17 cellular contexts compared by ENCODE assay signal in the genomic region with DNA sequence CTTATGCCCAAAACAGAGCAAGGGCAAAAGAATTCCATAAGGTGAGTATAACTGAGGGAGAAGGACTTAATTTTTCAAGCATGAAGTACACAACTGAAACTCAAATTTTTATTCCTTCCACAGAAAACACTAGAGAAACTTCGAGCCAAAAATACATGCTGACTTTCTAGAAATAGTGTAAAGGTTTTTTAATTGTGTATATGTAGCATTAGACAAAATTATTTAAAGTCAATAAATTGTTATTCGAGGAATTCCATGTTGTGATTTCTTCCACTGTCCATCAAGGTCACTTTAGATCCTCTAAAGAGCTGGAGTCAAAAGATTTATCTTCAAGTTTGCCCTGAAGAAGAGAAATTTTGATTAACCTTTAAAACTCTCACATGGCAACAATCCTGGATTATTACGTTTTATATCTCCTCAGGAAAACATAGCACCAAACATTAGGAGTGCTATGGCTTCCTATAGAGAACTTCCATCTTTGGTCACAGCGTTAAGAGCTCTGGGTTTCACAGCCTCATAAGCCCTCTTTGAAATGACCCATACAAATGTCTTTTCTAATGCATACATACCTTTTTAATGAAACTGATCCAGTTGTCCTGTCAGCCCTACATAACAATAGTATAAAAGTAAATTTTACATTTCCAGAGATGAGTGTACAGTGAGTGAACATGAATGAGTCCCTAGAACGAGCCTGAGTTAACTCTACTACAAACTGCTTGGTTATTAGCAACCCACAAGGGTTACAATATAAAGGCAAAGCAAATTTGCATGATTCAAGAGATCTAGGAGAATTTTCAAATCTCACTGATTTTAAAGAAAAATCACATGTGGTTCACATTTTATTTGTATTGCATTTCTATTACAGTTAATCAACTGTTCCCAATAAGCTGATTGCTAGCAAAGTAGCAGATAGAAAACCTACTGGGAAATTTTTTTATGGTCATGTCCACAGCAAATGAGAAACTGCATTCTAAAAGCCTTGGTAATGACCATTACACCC. TPM values are rescaled to one million over a fixed set of nuclear protein-coding genes. Genes with fewer than 3 reads are reported as not detected.
DNase-seq lines count a peak whose midpoint lies in the region; ATAC-seq and TF ChIP-seq lines count a peak whose summit lies in the region.
"Had no signal": no experiment of that assay in that cellular context is flagged by ENCODE, and none has a peak within 500 bp of the region (broad histone marks: within the 10 kb centered on the region; RNA-seq: fewer than 3 reads in every experiment).

No MANE protein-coding gene starts in this region.

- peaks cover 7% of the 10 kb centered on the region; the same call in 1 of the 2 replicates for H4K20me1 ChIP-seq in KMS-11 (ENCODE audit: insufficient read depth)

- no peaks in the 10 kb centered on the region for H3K27me3 Mint-ChIP-seq in activated naive CD4-positive, alpha-beta T cell treated with anti-CD3 and anti-CD28 coated beads for 36 hours (ENCODE audit: low read depth)
- no peaks in the 10 kb centered on the region for H3K27me3 Mint-ChIP-seq in activated naive CD8-positive, alpha-beta T cell
- H3K27me3 Mint-ChIP-seq: naive B cell had no signal

- H3K79me2 ChIP-seq in KMS-11 (ENCODE audit: insufficient read depth, low read depth), result peaks cover 22% of the 10 kb centered on the region; the same call in 1 of the 2 replicates

- intact Hi-C loops in activated naive CD4-positive, alpha-beta T cell treated with anti-CD3 and anti-CD28 coated beads for 36 hours (cut with micrococcal nuclease), result loop anchor here (1.0 kb wide), 1 partner anchor 8 kb away; no protein-coding TSS in a partner anchor

- H3K4me3 ChIP-seq in KMS-11 (IDR thresholded peaks at IDR 0.05; ENCODE audit: insufficient read depth, low read depth, low read length), result no peak overlapping the region
- H3K4me3 ChIP-seq: prostate gland, vagina had no signal

- peaks cover 29% of the 10 kb centered on the region for H3K4me1 ChIP-seq in KMS-11 (ENCODE audit: low read depth, poor library complexity, severe bottlenecking)
- H3K4me1 ChIP-seq: prostate gland had no signal

- no peak for TF ChIP-seq CTCF in KMS-11 (conservative IDR thresholded peaks at IDR 0.05; ENCODE audit: low read depth, low read length)

- CTCF ChIA-PET in activated naive CD4-positive, alpha-beta T cell treated with anti-CD3 and anti-CD28 coated beads for 36 hours (lab: Charles Lee), result no interaction called here

- H3K27ac Mint-ChIP-seq in activated naive CD4-positive, alpha-beta T cell treated with anti-CD3 and anti-CD28 coated beads for 36 hours, result peak overlapping the region; percentile 62
- peak overlapping the region; percentile 34 for H3K27ac Mint-ChIP-seq in activated naive CD8-positive, alpha-beta T cell
- no peak overlapping the region for H3K27ac Mint-ChIP-seq in stimulated activated effector memory CD8-positive, alpha-beta T cell treated with anti-CD3 and anti-CD28 coated beads, Interleukin-12 subunit alpha, Interleukin-12 subunit beta, amount 100 ng/mL, for 72 hours

- no peak overlapping the region for H2AFZ ChIP-seq in KMS-11 (ENCODE audit: low read depth)

- H3K4me3 Mint-ChIP-seq in activated naive CD4-positive, alpha-beta T cell treated with anti-CD3 and anti-CD28 coated beads for 36 hours, result no peak overlapping the region
- no peak overlapping the region for H3K4me3 Mint-ChIP-seq in activated naive CD8-positive, alpha-beta T cell
- no peak overlapping the region for H3K4me3 Mint-ChIP-seq in stimulated activated effector memory CD8-positive, alpha-beta T cell treated with anti-CD3 and anti-CD28 coated beads, Interleukin-12 subunit alpha, Interleukin-12 subunit beta, amount 100 ng/mL, for 72 hours
- H3K4me3 Mint-ChIP-seq: naive B cell had no signal

- peak overlapping the region; percentile 22; the same call in 1 of the 2 replicates for H3K27ac ChIP-seq in KMS-11
- H3K27ac ChIP-seq: prostate gland, vagina had no signal

- no peak overlapping the region for H3K9ac ChIP-seq in KMS-11

- peak; percentile 61 for ATAC-seq in stimulated activated effector memory CD8-positive, alpha-beta T cell treated with anti-CD3 and anti-CD28 coated beads, Interleukin-12 subunit alpha, Interleukin-12 subunit beta, amount 100 ng/mL, for 72 hours
- ATAC-seq in HG03097 (IDR thresholded peaks at IDR 0.05; ENCODE audit: low FRiP score, unreplicated experiment) (no peak), GM19023 (IDR thresholded peaks at IDR 0.05; ENCODE audit: unreplicated experiment) (no peak)
- ATAC-seq: left ventricle myocardium superior had no signal

- peaks cover 9% of the 10 kb centered on the region; the same call in 1 of the 2 replicates for H3K36me3 ChIP-seq in KMS-11 (ENCODE audit: insufficient read depth)

- peaks cover 57% of the 10 kb centered on the region for H3K36me3 Mint-ChIP-seq in activated naive CD4-positive, alpha-beta T cell treated with anti-CD3 and anti-CD28 coated beads for 36 hours (ENCODE audit: low read depth)
- H3K36me3 Mint-ChIP-seq in activated naive CD8-positive, alpha-beta T cell, result peaks cover 18% of the 10 kb centered on the region
- peaks cover 100% of the 10 kb centered on the region for H3K36me3 Mint-ChIP-seq in stimulated activated effector memory CD8-positive, alpha-beta T cell treated with anti-CD3 and anti-CD28 coated beads, Interleukin-12 subunit alpha, Interleukin-12 subunit beta, amount 100 ng/mL, for 72 hours

- H3K27me3 ChIP-seq in KMS-11 (ENCODE audit: insufficient read depth, low read depth), result no peaks in the 10 kb centered on the region
- H3K27me3 ChIP-seq: vagina had no signal

- no peak overlapping the region for H3K4me2 ChIP-seq in KMS-11

- peaks cover 29% of the 10 kb centered on the region for H3K4me1 Mint-ChIP-seq in activated naive CD4-positive, alpha-beta T cell treated with anti-CD3 and anti-CD28 coated beads for 36 hours (ENCODE audit: low read depth)
- H3K4me1 Mint-ChIP-seq in activated naive CD8-positive, alpha-beta T cell (ENCODE audit: low read depth), result peaks cover 29% of the 10 kb centered on the region
- H3K4me1 Mint-ChIP-seq in stimulated activated effector memory CD8-positive, alpha-beta T cell treated with anti-CD3 and anti-CD28 coated beads, Interleukin-12 subunit alpha, Interleukin-12 subunit beta, amount 100 ng/mL, for 72 hours, result peaks cover 20% of the 10 kb centered on the region

- no peaks in the 10 kb centered on the region for H3K9me3 Mint-ChIP-seq in activated naive CD4-positive, alpha-beta T cell treated with anti-CD3 and anti-CD28 coated beads for 36 hours
- no peaks in the 10 kb centered on the region for H3K9me3 Mint-ChIP-seq in activated naive CD8-positive, alpha-beta T cell (ENCODE audit: low read depth)
- H3K9me3 Mint-ChIP-seq in stimulated activated effector memory CD8-positive, alpha-beta T cell treated with anti-CD3 and anti-CD28 coated beads, Interleukin-12 subunit alpha, Interleukin-12 subunit beta, amount 100 ng/mL, for 72 hours, result no peaks in the 10 kb centered on the region
- H3K9me3 Mint-ChIP-seq: naive B cell had no signal

- DNase-seq in activated naive CD4-positive, alpha-beta T cell treated with anti-CD3 and anti-CD28 coated beads for 36 hours, result no peak
- no peak for DNase-seq in activated naive CD4-positive, alpha-beta T cell treated with anti-CD3 and anti-CD28 coated beads, Interleukin-2, amount 50 U/mL, for 16 hours
- no peak for DNase-seq in stimulated activated effector memory CD8-positive, alpha-beta T cell treated with anti-CD3 and anti-CD28 coated beads, Interleukin-12 subunit alpha, Interleukin-12 subunit beta, amount 100 ng/mL, for 72 hours (ENCODE audit: low spot score in 2 of 2)
- DNase-seq in NCI-H526 (lab: John Stamatoyannopoulos, UW), result no peak
- DNase-seq: anterior cingulate cortex; left ventricle myocardium superior; naive B cell; NCI-H187 treated with DMSO at 0.1 percent for 48 hours; NCI-H510A; PC-3; stimulated activated naive CD4-positive, alpha-beta T cell treated with Interleukin-2 at 50 U/mL for 16 hours had no signal

RNA-seq across cellular contexts. Expression of a gene that starts 10.9 kb away (rescaled TPM):
- total RNA-seq in activated naive CD4-positive, alpha-beta T cell treated with anti-CD3 and anti-CD28 coated beads for 36 hours, result 100 to 1,000 TPM; 442 to 482 TPM

RNA-seq across cellular contexts. Expression of a gene that starts 11.1 kb away (rescaled TPM):
- total RNA-seq in activated naive CD4-positive, alpha-beta T cell treated with anti-CD3 and anti-CD28 coated beads for 36 hours, result 10 to 100 TPM; 15.1 to 16.3 TPM

RNA-seq across cellular contexts. Expression of a gene that starts 53.7 kb away (rescaled TPM):
- total RNA-seq in activated naive CD4-positive, alpha-beta T cell treated with anti-CD3 and anti-CD28 coated beads for 36 hours, result 10 to 100 TPM; 19.4 to 22.6 TPM
